Comparison of ENCODE assay signal across 7 cellular contexts in genomic region chr19:41144403-41144802, GRCh38. TPM values are rescaled to one million over a fixed set of nuclear protein-coding genes. Genes with fewer than 3 reads are reported as not detected.
A peak's percentile ranks its signal among the peaks of the same experiment; 100 is the strongest.
DNase-seq lines count a peak whose midpoint lies in the region; ATAC-seq and TF ChIP-seq lines count a peak whose summit lies in the region.

No MANE protein-coding gene starts in this region.

- DNase-seq in NCI-H2029 treated with DMSO at 0.1 percent for 48 hours (lab: John Stamatoyannopoulos, UW) (peak; percentile 56), UCSD-AML1 (lab: John Stamatoyannopoulos, UW; ENCODE audit: unreplicated experiment) (peak; percentile 74), body of pancreas (peak; percentile 81 to 86 (median 84)), iPS-NIHi7 (ENCODE audit: extremely low spot score) (peak; percentile 74)
- peak; percentile 91 for DNase-seq in stimulated activated CD4-positive, alpha-beta T cell treated with anti-CD3 and anti-CD28 coated beads, Interleukin-15, amount 100 ng/mL, for 24 hours

- TF ChIP-seq POLR2A in body of pancreas (IDR thresholded peaks at IDR 0.05) = no peak

- no peak overlapping the region for H3K27ac ChIP-seq in body of pancreas

- H3K36me3 ChIP-seq in body of pancreas (replicated peaks in 1 of 2; ENCODE audit: insufficient read depth in 1 of 2, low read depth in 2 of 2) = no peaks in the 10 kb centered on the region

- H3K9me3 ChIP-seq in body of pancreas = no peaks in the 10 kb centered on the region

- no peak overlapping the region for H3K4me3 ChIP-seq in body of pancreas

- no peaks in the 10 kb centered on the region for H3K4me1 ChIP-seq in body of pancreas

- peak; percentile 84 for TF ChIP-seq CTCF in GM12873 (IDR thresholded peaks at IDR 0.05; ENCODE audit: insufficient read depth, low read depth, low read length, missing control alignments)
- peak; percentile 56 to 92 (median 81) for TF ChIP-seq CTCF in body of pancreas (IDR thresholded peaks at IDR 0.05)

- intact Hi-C loops in body of pancreas (cut with DNase I) = no loop called here

- no peaks in the 10 kb centered on the region for H3K27me3 ChIP-seq in body of pancreas

- WGBS in body of pancreas, 2 donors = 19 to 22% methylated on average over 7 of the region's 7 CpGs

- ATAC-seq in body of pancreas (peak; percentile 65), HG03342 (IDR thresholded peaks at IDR 0.05; ENCODE audit: unreplicated experiment) (no peak)

RNA-seq across cellular contexts. Expression of gene CYP2F1, which starts 30.2 kb away (rescaled TPM):
- not detected for total RNA-seq in body of pancreas

RNA-seq across cellular contexts. Expression of gene CYP2S1, which starts 48.6 kb away (rescaled TPM):
- 1 to 10 TPM in 1 of 2 donors, not detected in 1; 6.7 TPM for total RNA-seq in body of pancreas

RNA-seq across cellular contexts. Expression of gene CYP2A13, which starts 56.2 kb away (rescaled TPM):
- total RNA-seq in body of pancreas = not detected
